In the genomic region with DNA sequence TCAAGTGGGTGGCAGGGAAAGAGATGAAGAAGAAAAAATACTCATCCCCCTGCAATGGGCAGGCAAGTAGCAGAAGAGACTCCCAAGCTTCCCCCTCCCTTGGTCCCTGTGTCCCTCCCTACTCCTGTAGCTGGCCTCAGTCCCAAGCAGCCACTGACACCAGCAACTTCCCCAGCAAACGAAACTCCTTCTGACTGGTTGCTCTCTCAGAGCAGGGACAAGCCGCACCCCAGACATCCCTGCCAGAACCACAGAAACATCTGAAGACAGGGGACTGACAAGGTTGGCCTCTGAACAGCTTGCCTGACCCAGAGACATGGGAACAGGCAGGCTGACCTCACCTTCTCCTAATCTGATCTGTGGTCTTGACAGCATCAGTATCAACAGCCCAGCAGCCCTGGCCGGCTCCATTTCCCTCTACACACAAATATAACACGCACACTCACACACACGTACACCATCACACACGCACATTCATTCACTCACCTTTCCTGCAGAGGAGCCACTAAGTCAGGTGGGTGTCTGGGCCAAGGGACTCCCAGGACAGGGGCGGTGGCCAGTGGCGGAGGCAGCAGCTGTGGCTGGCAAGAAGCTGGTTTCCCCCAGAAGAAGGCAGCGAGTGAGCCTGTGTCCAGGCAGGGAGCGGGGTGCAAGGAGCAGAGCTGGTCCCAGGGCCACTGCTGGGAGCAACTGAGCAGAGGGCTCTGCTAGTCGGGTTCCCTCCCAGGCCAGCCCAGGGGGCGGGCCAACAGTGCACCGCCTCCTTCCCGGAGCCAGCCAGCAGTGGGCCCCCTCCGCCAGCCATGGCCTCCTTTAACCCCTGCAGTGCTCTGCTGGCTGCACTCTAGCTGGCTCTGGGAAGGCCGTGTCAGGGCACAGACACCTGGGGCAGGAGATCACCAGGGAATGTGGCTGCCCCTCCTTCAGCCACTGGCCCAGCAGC, we compare ENCODE assay signal across 8 cellular contexts. TPM values are rescaled to one million over a fixed set of nuclear protein-coding genes. Genes with fewer than 3 reads are reported as not detected.
DNase-seq lines count a peak whose midpoint lies in the region; ATAC-seq and TF ChIP-seq lines count a peak whose summit lies in the region.

No MANE protein-coding gene starts in this region.

- no peak overlapping the region for H3K4me3 Mint-ChIP-seq in activated CD4-positive, alpha-beta memory T cell treated with anti-CD3 and anti-CD28 coated beads for 36 hours
- no peak overlapping the region for H3K4me3 Mint-ChIP-seq in activated CD4-positive, alpha-beta memory T cell treated with anti-CD3 and anti-CD28 coated beads, Interleukin-2, amount 10 ng/mL, durations not matched to agents 7 days and 5 days
- no peak overlapping the region for H3K4me3 Mint-ChIP-seq in CD8-positive, alpha-beta T cell

- H3K27me3 ChIP-seq in NT2/D1 (ENCODE audit: insufficient read depth, insufficient read length) (no peaks in the 10 kb centered on the region), duodenal mucosa (ENCODE audit: control insufficient read depth in 1 of 2, insufficient read depth in 2 of 2, low read length in 2 of 2) (no peaks in the 10 kb centered on the region), lung (ENCODE audit: control insufficient read depth, insufficient read depth) (no peaks in the 10 kb centered on the region), thoracic aorta (replicated peaks; ENCODE audit: insufficient read depth) (no peaks in the 10 kb centered on the region)
- no peaks in the 10 kb centered on the region for H3K27me3 ChIP-seq in CD8-positive, alpha-beta T cell (ENCODE audit: insufficient read depth, low read length)

- DNase-seq in activated CD4-positive, alpha-beta memory T cell treated with anti-CD3 and anti-CD28 coated beads for 36 hours = peak; percentile 13
- no peak for DNase-seq in activated CD4-positive, alpha-beta memory T cell treated with anti-CD3 and anti-CD28 coated beads, Interleukin-2, amount 10 ng/mL, durations not matched to agents 7 days and 5 days
- DNase-seq in NT2/D1 (ENCODE audit: low read depth, low spot score) (peak; percentile 67), lung (ENCODE audit: low spot score) (peak; percentile 87), thoracic aorta (ENCODE audit: low spot score) (no peak)
- no peak for DNase-seq in CD8-positive, alpha-beta T cell

- peak overlapping the region; percentile 84 for H3K27ac ChIP-seq in duodenal mucosa (ENCODE audit: low read depth, low read length)
- H3K27ac ChIP-seq in lung (ENCODE audit: low read depth in 1 of 2, low read length in 1 of 2) = peak overlapping the region; percentile 89 to 95
- peak overlapping the region; percentile 99 to 100 for H3K27ac ChIP-seq in thoracic aorta
- H3K27ac ChIP-seq in CD8-positive, alpha-beta T cell (ENCODE audit: low read depth, low read length) = no peak overlapping the region

- no peaks in the 10 kb centered on the region for H3K4me1 Mint-ChIP-seq in activated CD4-positive, alpha-beta memory T cell treated with anti-CD3 and anti-CD28 coated beads for 36 hours (ENCODE audit: low read depth)
- H3K4me1 Mint-ChIP-seq in activated CD4-positive, alpha-beta memory T cell treated with anti-CD3 and anti-CD28 coated beads, Interleukin-2, amount 10 ng/mL, durations not matched to agents 7 days and 5 days = peaks cover 8% of the 10 kb centered on the region
- peaks cover 5% of the 10 kb centered on the region for H3K4me1 Mint-ChIP-seq in CD8-positive, alpha-beta T cell (ENCODE audit: low read depth)

- ATAC-seq in lung (ENCODE audit: insufficient read depth, low FRiP score) (peak; percentile 89), thoracic aorta (ENCODE audit: insufficient number of reproducible peaks, low FRiP score, low read depth) (peak; percentile 33), GM18517 (IDR thresholded peaks at IDR 0.05; ENCODE audit: unreplicated experiment) (no peak)
- no peak for ATAC-seq in CD8-positive, alpha-beta T cell

- H3K27me3 Mint-ChIP-seq in activated CD4-positive, alpha-beta memory T cell treated with anti-CD3 and anti-CD28 coated beads for 36 hours = peaks cover 29% of the 10 kb centered on the region
- H3K27me3 Mint-ChIP-seq in activated CD4-positive, alpha-beta memory T cell treated with anti-CD3 and anti-CD28 coated beads, Interleukin-2, amount 10 ng/mL, durations not matched to agents 7 days and 5 days = peaks cover 26% of the 10 kb centered on the region
- H3K27me3 Mint-ChIP-seq in CD8-positive, alpha-beta T cell (ENCODE audit: low read depth) = peaks cover 24% of the 10 kb centered on the region

- H3K4me3 ChIP-seq in NT2/D1 (ENCODE audit: insufficient read length, low read depth) (peak overlapping the region; percentile 27), duodenal mucosa (ENCODE audit: low read depth in 1 of 2, low read length in 2 of 2) (peak overlapping the region; percentile 65 to 72), lung (peak overlapping the region; percentile 63), thoracic aorta (peak overlapping the region; percentile 82)
- no peak overlapping the region for H3K4me3 ChIP-seq in CD8-positive, alpha-beta T cell (ENCODE audit: low read depth, low read length)

- WGBS in lung, 2 donors = 5 to 11% methylated on average over 16 of the region's 16 CpGs

- H3K36me3 Mint-ChIP-seq in activated CD4-positive, alpha-beta memory T cell treated with anti-CD3 and anti-CD28 coated beads for 36 hours = no peaks in the 10 kb centered on the region
- H3K36me3 Mint-ChIP-seq in activated CD4-positive, alpha-beta memory T cell treated with anti-CD3 and anti-CD28 coated beads, Interleukin-2, amount 10 ng/mL, durations not matched to agents 7 days and 5 days (ENCODE audit: low read depth) = no peaks in the 10 kb centered on the region
- no peaks in the 10 kb centered on the region for H3K36me3 Mint-ChIP-seq in CD8-positive, alpha-beta T cell

- no peak overlapping the region for H3K27ac Mint-ChIP-seq in activated CD4-positive, alpha-beta memory T cell treated with anti-CD3 and anti-CD28 coated beads for 36 hours
- no peak overlapping the region for H3K27ac Mint-ChIP-seq in activated CD4-positive, alpha-beta memory T cell treated with anti-CD3 and anti-CD28 coated beads, Interleukin-2, amount 10 ng/mL, durations not matched to agents 7 days and 5 days
- no peak overlapping the region for H3K27ac Mint-ChIP-seq in CD8-positive, alpha-beta T cell

- H3K4me1 ChIP-seq in NT2/D1 (ENCODE audit: insufficient read depth, insufficient read length) (peaks cover 19% of the 10 kb centered on the region), duodenal mucosa (ENCODE audit: control insufficient read depth in 1 of 2, insufficient read depth in 2 of 2, low read length in 2 of 2) (peaks cover 6 to 21% of the 10 kb centered on the region in 2 donors), lung (ENCODE audit: control insufficient read depth in 2 of 2, insufficient read depth in 2 of 2, low read length in 2 of 2) (peaks cover 3 to 26% of the 10 kb centered on the region in 2 donors), thoracic aorta (ENCODE audit: control insufficient read depth in 1 of 2, low read depth in 2 of 2) (peaks cover 9 to 54% of the 10 kb centered on the region in 2 donors)
- H3K4me1 ChIP-seq in CD8-positive, alpha-beta T cell (ENCODE audit: insufficient read depth, low read length) = no peaks in the 10 kb centered on the region

- H3K9ac ChIP-seq in NT2/D1 (ENCODE audit: insufficient read length, low read depth) (peak overlapping the region; percentile 67), duodenal mucosa (ENCODE audit: low read depth in 1 of 2, low read length in 2 of 2) (peak overlapping the region; percentile 57 to 64)

- POLR2A ChIA-PET in activated CD4-positive, alpha-beta memory T cell treated with anti-CD3 and anti-CD28 coated beads for 36 hours (lab: Charles Lee) = no interaction called here
- POLR2A ChIA-PET in activated CD4-positive, alpha-beta memory T cell treated with anti-CD3 and anti-CD28 coated beads, Interleukin-2, amount 10 ng/mL, durations not matched to agents 7 days and 5 days (lab: Charles Lee) = no interaction called here
- POLR2A ChIA-PET in CD8-positive, alpha-beta T cell (lab: Charles Lee) = no interaction called here

- peaks cover 4% of the 10 kb centered on the region for H3K36me3 ChIP-seq in NT2/D1 (ENCODE audit: insufficient read depth, insufficient read length, low read length)
- H3K36me3 ChIP-seq in duodenal mucosa (ENCODE audit: control insufficient read depth in 1 of 2, insufficient read depth in 2 of 2, low read length in 2 of 2) = no peaks in the 10 kb centered on the region
- H3K36me3 ChIP-seq in lung (ENCODE audit: control insufficient read depth in 2 of 2, insufficient read depth in 2 of 2, low read length in 2 of 2) = peaks cover 0 to 3% of the 10 kb centered on the region in 2 donors
- peaks cover 14% of the 10 kb centered on the region for H3K36me3 ChIP-seq in thoracic aorta
- H3K36me3 ChIP-seq in CD8-positive, alpha-beta T cell (ENCODE audit: insufficient read depth, low read length) = no peaks in the 10 kb centered on the region

- intact Hi-C loops in activated CD4-positive, alpha-beta memory T cell treated with anti-CD3 and anti-CD28 coated beads for 36 hours (cut with micrococcal nuclease) = loop anchor here (2.0 kb wide), 1 partner anchor 41 kb away; no protein-coding TSS in a partner anchor
- intact Hi-C loops in CD8-positive, alpha-beta T cell (cut with DNase I, micrococcal nuclease) = no loop called here

- no peaks in the 10 kb centered on the region for H3K9me3 ChIP-seq in NT2/D1 (ENCODE audit: insufficient read depth, low read length)
- no peaks in the 10 kb centered on the region for H3K9me3 ChIP-seq in duodenal mucosa (ENCODE audit: control insufficient read depth in 1 of 2, low read length in 2 of 2)
- H3K9me3 ChIP-seq in lung (ENCODE audit: control insufficient read depth in 2 of 2, insufficient read depth in 1 of 2, low read length in 1 of 2) = no peaks in the 10 kb centered on the region
- no peaks in the 10 kb centered on the region for H3K9me3 ChIP-seq in thoracic aorta
- no peaks in the 10 kb centered on the region for H3K9me3 ChIP-seq in CD8-positive, alpha-beta T cell (ENCODE audit: low read length)

- CTCF ChIA-PET in activated CD4-positive, alpha-beta memory T cell treated with anti-CD3 and anti-CD28 coated beads for 36 hours (lab: Charles Lee) = interaction anchor here (0.6 kb wide), 1 partner anchor 248 kb away, joined by 3 read pairs; no protein-coding TSS in a partner anchor
- CTCF ChIA-PET in activated CD4-positive, alpha-beta memory T cell treated with anti-CD3 and anti-CD28 coated beads, Interleukin-2, amount 10 ng/mL, durations not matched to agents 7 days and 5 days (lab: Charles Lee) = no interaction called here
- CTCF ChIA-PET in CD8-positive, alpha-beta T cell (lab: Charles Lee) = interaction anchor here (0.8 kb wide), 1 partner anchor 8 kb away, joined by 3 read pairs; no protein-coding TSS in a partner anchor

- no peaks in the 10 kb centered on the region for H3K9me3 Mint-ChIP-seq in activated CD4-positive, alpha-beta memory T cell treated with anti-CD3 and anti-CD28 coated beads for 36 hours
- no peaks in the 10 kb centered on the region for H3K9me3 Mint-ChIP-seq in activated CD4-positive, alpha-beta memory T cell treated with anti-CD3 and anti-CD28 coated beads, Interleukin-2, amount 10 ng/mL, durations not matched to agents 7 days and 5 days
- H3K9me3 Mint-ChIP-seq in CD8-positive, alpha-beta T cell = no peaks in the 10 kb centered on the region

- TF ChIP-seq CTCF in lung (IDR thresholded peaks at IDR 0.05; ENCODE audit: control extremely low read depth, extremely low read depth) = peak; percentile 17
- TF ChIP-seq CTCF in thoracic aorta (IDR thresholded peaks at IDR 0.05) = no peak
- TF ChIP-seq CTCF in CD8-positive, alpha-beta T cell (IDR thresholded peaks at IDR 0.05) = no peak

RNA-seq across cellular contexts. Expression of a gene that starts 59.1 kb away (rescaled TPM):
- total RNA-seq in activated CD4-positive, alpha-beta memory T cell treated with anti-CD3 and anti-CD28 coated beads for 36 hours = under 1 TPM; 0.92 to 0.97 TPM
- 1 to 10 TPM; 3.2 to 3.4 TPM for total RNA-seq in activated CD4-positive, alpha-beta memory T cell treated with anti-CD3 and anti-CD28 coated beads, Interleukin-2, amount 10 ng/mL, durations not matched to agents 7 days and 5 days
- 100 to 1,000 TPM; 308 to 377 TPM for total RNA-seq in lung
- polyA plus RNA-seq in lung = 100 to 1,000 TPM in 1 of 2 donors, 10 to 100 TPM in 1; 67.0 to 108 TPM
- total RNA-seq in thoracic aorta = 1,000 to 10,000 TPM; 1,836 to 2,296 TPM
- total RNA-seq in CD8-positive, alpha-beta T cell = not detected

Comparison
In these comparisons a context has a peak if more than half of its experiments do, and no peak if none do; other contexts are left out.
1. DNase-seq: peak in activated CD4-positive, alpha-beta memory T cell treated with anti-CD3 and anti-CD28 coated beads for 36 hours (single experiment), NT2/D1 (single experiment) and lung (single experiment); none in activated CD4-positive, alpha-beta memory T cell treated with anti-CD3 and anti-CD28 coated beads, Interleukin-2, amount 10 ng/mL, durations not matched to agents 7 days and 5 days (single experiment), thoracic aorta (single experiment) and CD8-positive, alpha-beta T cell (0 of 7).
2. ATAC-seq: peak in lung (single experiment) and thoracic aorta (single experiment); none in GM18517 (single experiment) and CD8-positive, alpha-beta T cell (single experiment).
3. RNA of a gene that starts 59.1 kb away (total RNA-seq): 1,836 to 2,296 TPM in thoracic aorta and 308 to 377 TPM in lung; 3.2 to 3.4 TPM in activated CD4-positive, alpha-beta memory T cell treated with anti-CD3 and anti-CD28 coated beads, Interleukin-2, amount 10 ng/mL, durations not matched to agents 7 days and 5 days, 0.92 to 0.97 TPM in activated CD4-positive, alpha-beta memory T cell treated with anti-CD3 and anti-CD28 coated beads for 36 hours and not detected in CD8-positive, alpha-beta T cell; every median in the first group is over 10 times any median in the second.